Comparison of ENCODE assay signal across 8 cellular contexts in genomic region chr5:73498057-73498992, GRCh38. TPM values are rescaled to one million over a fixed set of nuclear protein-coding genes. Genes with fewer than 3 reads are reported as not detected.
A peak's percentile ranks its signal among the peaks of the same experiment; 100 is the strongest.
DNase-seq lines count a peak whose midpoint lies in the region; ATAC-seq and TF ChIP-seq lines count a peak whose summit lies in the region.

TSS of gene BTF3 (plus strand) at chr5:73498442. CDS start at chr5:73498668, 226 bp downstream.

- H3K9ac ChIP-seq in ES-I3 (ENCODE audit: low read depth, low read length) = peak within 1 kb of the TSS; percentile 99
- peak within 1 kb of the TSS; percentile 98 for H3K9ac ChIP-seq in MM.1S (ENCODE audit: low read length)
- peak within 1 kb of the TSS; percentile 80 to 100 (median 99) for H3K9ac ChIP-seq in subcutaneous abdominal adipose tissue (ENCODE audit: low read length in 5 of 5)

- H2AFZ ChIP-seq in MM.1S (ENCODE audit: low read length) (peak within 1 kb of the TSS; percentile 91), neuron (ENCODE audit: low read depth, low read length) (peak within 1 kb of the TSS; percentile 7)

- in situ Hi-C loops in HAP-1 (cut with MboI; ENCODE audit: low sequenced_read_pairs) = no loop called here

- H3K9me3 ChIP-seq in ES-I3 (ENCODE audit: control insufficient read depth, insufficient read depth, low read length) (no peaks in the 10 kb centered on the region), HAP-1 (no peaks in the 10 kb centered on the region), MM.1S (replicated peaks; ENCODE audit: insufficient read depth, low read length) (no peaks in the 10 kb centered on the region), neuron (ENCODE audit: low read length) (no peaks in the 10 kb centered on the region), subcutaneous abdominal adipose tissue (ENCODE audit: control insufficient read depth in 5 of 5, low read length in 5 of 5) (no peaks in the 10 kb centered on the region)

- ATAC-seq in foreskin keratinocyte = peak; percentile 88

- H4K20me1 ChIP-seq in MM.1S (ENCODE audit: insufficient read depth, low read length) = peaks cover 19% of the 10 kb centered on the region

- TF ChIP-seq CTCF in MM.1S (IDR thresholded peaks at IDR 0.05; ENCODE audit: low read length) (no peak), foreskin keratinocyte (conservative IDR thresholded peaks at IDR 0.05) (peak; percentile 1)

- H3K79me2 ChIP-seq in MM.1S (ENCODE audit: low read length) = peaks cover 53% of the 10 kb centered on the region

- H3K4me3 ChIP-seq in HAP-1 (peak within 1 kb of the TSS; percentile 94), MM.1S (ENCODE audit: low read length) (peak within 1 kb of the TSS; percentile 97), neuron (ENCODE audit: low read length) (peak within 1 kb of the TSS; percentile 85), subcutaneous abdominal adipose tissue (ENCODE audit: low read depth in 1 of 5, low read length in 5 of 5) (peak within 1 kb of the TSS; percentile 79 to 99 (median 91))

- no peaks in the 10 kb centered on the region; the same call in 1 of the 2 replicates for H3F3A ChIP-seq in MM.1S (ENCODE audit: insufficient read depth, low read length)

- peak; percentile 95 to 96 for DNase-seq in HAP-1 (ENCODE audit: low spot score in 2 of 2)
- DNase-seq in MM.1S = peak; percentile 99
- DNase-seq in SIG-M5 (lab: John Stamatoyannopoulos, UW) = peak; percentile 80
- DNase-seq in activated gamma-delta T cell treated with Interleukin-2 at 50 U/mL for 16 hours = peak; percentile 90
- peak; percentile 93 to 94 for DNase-seq in foreskin keratinocyte

- H3K36me3 ChIP-seq in ES-I3 (ENCODE audit: insufficient read depth, low read length) (peaks cover 12% of the 10 kb centered on the region), HAP-1 (replicated peaks) (peaks cover 39% of the 10 kb centered on the region), MM.1S (replicated peaks; ENCODE audit: insufficient read depth, low read length) (peaks cover 17% of the 10 kb centered on the region; the same call in 1 of the 2 replicates), neuron (ENCODE audit: insufficient read depth, low read length) (peaks cover 31% of the 10 kb centered on the region), subcutaneous abdominal adipose tissue (ENCODE audit: control insufficient read depth in 5 of 5, insufficient read depth in 5 of 5, low read length in 5 of 5) (peaks cover 11 to 24% (median 17%) of the 10 kb centered on the region in 5 donors)

- H3K27ac ChIP-seq in MM.1S (ENCODE audit: low read length) (peak within 1 kb of the TSS; percentile 74), foreskin keratinocyte (peak within 1 kb of the TSS; percentile 95), subcutaneous abdominal adipose tissue (ENCODE audit: low read depth, low read length) (peak within 1 kb of the TSS; percentile 96)

- peak within 1 kb of the TSS; percentile 91 for H3K4me2 ChIP-seq in MM.1S (ENCODE audit: low read depth, low read length)

- H3K4me1 ChIP-seq in ES-I3 (ENCODE audit: insufficient read depth, low read length) (no peaks in the 10 kb centered on the region; the same call in 1 of the 2 replicates), HAP-1 (peaks cover 19% of the 10 kb centered on the region), MM.1S (ENCODE audit: low read length) (peaks cover 17% of the 10 kb centered on the region), foreskin keratinocyte (peaks cover 20% of the 10 kb centered on the region), neuron (ENCODE audit: insufficient read depth, low read length) (peaks cover 17% of the 10 kb centered on the region), subcutaneous abdominal adipose tissue (ENCODE audit: control insufficient read depth in 5 of 5, insufficient read depth in 5 of 5, low read length in 5 of 5) (peaks cover 0 to 30% (median 27%) of the 10 kb centered on the region in 5 donors)

- H3K27me3 ChIP-seq in HAP-1 (ENCODE audit: low read depth) (no peaks in the 10 kb centered on the region), MM.1S (replicated peaks; ENCODE audit: insufficient read depth, low read length) (no peaks in the 10 kb centered on the region), foreskin keratinocyte (no peaks in the 10 kb centered on the region), neuron (ENCODE audit: insufficient read depth, low read length) (no peaks in the 10 kb centered on the region), subcutaneous abdominal adipose tissue (ENCODE audit: control insufficient read depth in 5 of 5, insufficient read depth in 4 of 5, low read length in 5 of 5) (no peaks in the 10 kb centered on the region)

- H3K9me2 ChIP-seq in MM.1S (replicated peaks; ENCODE audit: insufficient read depth, low read length) = no peaks in the 10 kb centered on the region

RNA-seq across cellular contexts. Expression of gene BTF3, which starts in this region (rescaled TPM):
- 621 and 729 TPM in 2 replicates for total RNA-seq in foreskin keratinocyte
- polyA plus RNA-seq in foreskin keratinocyte = 917 and 1,042 TPM in 2 replicates

Comparison
In these comparisons a context has a peak if more than half of its experiments do, and no peak if none do; other contexts are left out.
1. Peak in every context shown above with its lines: DNase-seq, ATAC-seq, H3K4me3 ChIP-seq and H3K27ac ChIP-seq.